8 cellular contexts compared by ENCODE assay signal in the genomic region with DNA sequence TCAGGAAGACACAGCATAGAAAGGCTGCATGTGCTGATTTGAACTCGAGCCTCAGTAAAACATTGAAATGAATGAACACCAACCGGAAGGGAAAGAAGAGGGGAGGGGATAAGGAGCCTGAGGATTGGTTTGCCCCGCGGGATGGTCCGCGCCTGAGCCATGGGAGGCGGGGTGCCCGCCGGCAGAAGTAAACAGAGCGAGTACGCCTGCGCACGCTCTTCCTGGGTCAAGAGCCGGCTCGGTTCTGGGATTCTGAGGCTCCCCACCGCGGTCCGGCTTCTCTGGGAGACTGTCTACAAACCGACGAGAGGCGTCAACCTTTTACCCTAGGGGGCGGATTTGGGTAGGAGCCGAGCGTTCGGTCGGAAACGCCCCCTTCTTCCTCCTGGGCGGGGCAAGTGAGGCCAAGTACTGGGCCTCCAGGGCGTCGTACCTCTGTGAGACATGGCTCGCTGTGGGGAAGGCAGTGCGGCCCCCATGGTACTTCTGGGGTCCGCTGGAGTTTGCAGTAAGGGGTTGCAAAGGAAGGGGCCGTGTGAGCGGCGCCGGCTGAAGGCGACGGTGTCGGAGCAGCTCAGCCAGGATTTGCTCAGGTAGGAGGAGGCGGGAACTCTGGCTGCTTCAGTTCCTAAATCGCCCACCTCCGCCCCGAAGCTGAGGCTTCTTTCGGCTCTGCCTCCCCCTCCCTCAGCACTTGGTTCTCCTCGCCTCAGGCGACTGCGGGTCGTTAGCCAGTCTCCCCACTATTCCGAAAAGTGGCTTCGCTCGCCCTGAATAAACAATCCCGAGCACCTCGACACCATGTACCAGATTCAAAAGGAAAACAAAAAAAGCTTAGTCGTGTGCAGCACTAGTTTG.
DNase-seq lines count a peak whose midpoint lies in the region; ATAC-seq and TF ChIP-seq lines count a peak whose summit lies in the region.

A gene (plus strand): TSS at position 218 of the 858 bp plus-strand sequence. CDS start 227 bp downstream, at position 445.

- DNase-seq in AG04449 (ENCODE audit: low read depth, low spot score) (no peak), NCI-H2227 treated with DMSO at 0.1 percent for 48 hours (lab: John Stamatoyannopoulos, UW) (peak; percentile 90), islet precursor cell (peak; percentile 95)
- peak; percentile 47 to 73 (median 67) for DNase-seq in activated CD4-positive, CD25-positive, alpha-beta regulatory T cell (lab: John Stamatoyannopoulos, UW)
- peak; percentile 77 for DNase-seq in central memory CD4-positive, alpha-beta T cell
- DNase-seq in stimulated activated CD4-positive, alpha-beta T cell treated with anti-CD3 and anti-CD28 coated beads, Interleukin-12 subunit alpha, Interleukin-12 subunit beta, amount 100 ng/mL, for 24 hours (ENCODE audit: low read depth in 2 of 2), result peak; percentile 60 to 76

- no peak for TF ChIP-seq CTCF in AG04449 (IDR thresholded peaks at IDR 0.05; ENCODE audit: insufficient read depth, low read length, missing control alignments)

- POLR2A ChIA-PET in AG04449 (lab: Yijun Ruan, JAX), result no interaction called here

- ATAC-seq in GM18873 (IDR thresholded peaks at IDR 0.05; ENCODE audit: low FRiP score, unreplicated experiment) (peak; percentile 94), HG03139 (IDR thresholded peaks at IDR 0.05; ENCODE audit: unreplicated experiment) (peak; percentile 95)

- CTCF ChIA-PET in AG04449 (lab: Yijun Ruan, JAX), result interaction anchor here (2.7 kb wide), 1 partner anchor 211 kb away, joined by 9 read pairs; no protein-coding TSS in a partner anchor

- peak within 1 kb of the TSS; percentile 79 for H3K4me3 ChIP-seq in AG04449 (ENCODE audit: low read depth, low read length)
